In the genomic region with DNA sequence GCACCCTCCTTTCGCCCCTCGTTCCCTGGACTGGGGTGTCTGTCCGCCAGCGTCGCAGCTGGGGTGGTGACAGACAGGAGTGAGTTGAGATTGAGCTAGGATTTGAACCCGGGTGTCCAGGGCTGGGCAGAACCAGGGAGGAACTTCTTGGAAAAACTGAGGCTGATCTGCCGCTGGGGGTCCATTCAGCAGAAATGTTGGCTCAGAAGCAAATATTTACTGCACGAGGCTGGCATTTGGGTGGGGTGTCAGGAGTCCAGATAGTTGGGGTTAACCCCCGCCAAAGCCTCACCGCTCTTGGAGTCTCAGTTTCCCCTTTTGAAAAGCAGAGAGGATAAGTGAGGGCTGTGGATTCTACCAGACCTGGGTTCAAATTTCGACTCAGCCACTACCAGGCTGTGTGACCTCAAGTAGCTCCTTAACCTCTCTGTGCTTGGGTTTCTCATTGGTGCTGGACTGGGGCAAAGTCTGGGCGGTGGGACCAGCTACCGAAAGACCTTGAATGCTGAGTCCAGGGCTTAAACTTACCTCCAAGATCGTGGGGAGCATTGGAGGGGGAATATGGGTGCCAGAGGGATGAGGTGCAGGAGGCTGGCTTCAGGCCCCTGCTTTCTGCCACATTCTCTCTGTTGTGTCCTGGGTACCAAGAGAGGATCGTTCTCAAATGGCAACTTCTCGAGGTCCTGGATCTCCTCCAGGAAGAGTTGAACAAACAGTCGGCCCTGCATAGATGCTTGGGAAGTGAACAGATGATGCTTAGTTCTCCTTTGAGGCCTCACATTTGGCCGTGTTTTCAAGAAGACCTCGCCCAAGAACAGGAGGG, we compare ENCODE assay signal across 8 cellular contexts. TPM values are rescaled to one million over a fixed set of nuclear protein-coding genes. Genes with fewer than 3 reads are reported as not detected.
DNase-seq lines count a peak whose midpoint lies in the region; TF ChIP-seq lines count a peak whose summit lies in the region.

No MANE protein-coding gene starts in this region.

- H4K5ac ChIP-seq in H9 (ENCODE audit: insufficient read length, low read depth, low read length): no peak overlapping the region

- no peak overlapping the region for H2BK120ac ChIP-seq in H9 (ENCODE audit: low read depth, low read length, poor library complexity, severe bottlenecking)

- H3K23ac ChIP-seq in H9 (ENCODE audit: insufficient read length, low read depth, low read length): no peak overlapping the region

- H3K4me2 ChIP-seq in H9 (ENCODE audit: insufficient read depth, insufficient read length, low read length): peak overlapping the region; percentile 39
- peak overlapping the region; percentile 95 for H3K4me2 ChIP-seq in hepatocyte
- H3K4me2 ChIP-seq in smooth muscle cell: peak overlapping the region; percentile 96

- no peak overlapping the region for H3K18ac ChIP-seq in H9 (ENCODE audit: insufficient read length, low read depth, low read length)

- no peaks in the 10 kb centered on the region for H3K79me1 ChIP-seq in H9 (ENCODE audit: insufficient read depth, low read depth, low read length, poor library complexity, severe bottlenecking)

- H3K27ac ChIP-seq in H9 (ENCODE audit: insufficient read length, low read depth, low read length): no peak overlapping the region
- peak overlapping the region; percentile 50 for H3K27ac ChIP-seq in hepatocyte
- no peak overlapping the region for H3K27ac ChIP-seq in smooth muscle cell (ENCODE audit: low read depth)

- TF ChIP-seq CTCF in H9 (conservative IDR thresholded peaks at IDR 0.05): no peak
- no peak for TF ChIP-seq CTCF in hepatocyte (IDR thresholded peaks at IDR 0.05; ENCODE audit: poor library complexity)
- TF ChIP-seq CTCF in smooth muscle cell (IDR thresholded peaks at IDR 0.05; ENCODE audit: borderline replicate concordance, insufficient read depth, poor library complexity, severe bottlenecking): no peak

- H3K27ac Mint-ChIP-seq in H9: peak overlapping the region in 1 of 3 experiments; percentile 77; a peak in 2 of 7 replicates
- H3K27ac Mint-ChIP-seq in activated CD4-positive, alpha-beta memory T cell treated with anti-CD3 and anti-CD28 coated beads, Interleukin-2, amount 10 ng/mL, durations not matched to agents 7 days and 5 days: peak overlapping the region; percentile 90

- POLR2A ChIA-PET in activated CD4-positive, alpha-beta memory T cell treated with anti-CD3 and anti-CD28 coated beads, Interleukin-2, amount 10 ng/mL, durations not matched to agents 7 days and 5 days (lab: Charles Lee): interaction anchor here (0.6 to 3.2 kb wide), 13 partner anchors 10 to 163 kb away, joined by 3 to 28 read pairs (median 4); partner anchors contain the start of genes IL12RB1, JUND, MAST3 and PIK3R2

- no peak overlapping the region for H2BK15ac ChIP-seq in H9 (ENCODE audit: low read depth, low read length)

- no peak overlapping the region for H3K9ac ChIP-seq in H9 (ENCODE audit: extremely low read depth, insufficient read length, low read length)
- H3K9ac ChIP-seq in smooth muscle cell (ENCODE audit: low read depth): peak overlapping the region; percentile 74

- no peak overlapping the region for H3K14ac ChIP-seq in H9 (ENCODE audit: insufficient read depth, low read length)

- H3K4me1 ChIP-seq in H9 (ENCODE audit: insufficient read depth, low read length) (no peaks in the 10 kb centered on the region; the same call in 1 of the 2 replicates), hepatocyte (ENCODE audit: insufficient read depth) (peaks cover 12% of the 10 kb centered on the region), smooth muscle cell (ENCODE audit: low read depth) (peaks cover 6% of the 10 kb centered on the region)

- DNase-seq in H9: no peak
- no peak for DNase-seq in activated CD4-positive, alpha-beta memory T cell treated with anti-CD3 and anti-CD28 coated beads, Interleukin-2, amount 10 ng/mL, durations not matched to agents 7 days and 5 days
- no peak for DNase-seq in hepatocyte (ENCODE audit: low spot score)
- DNase-seq in smooth muscle cell (lab: John Stamatoyannopoulos, UW; ENCODE audit: unreplicated experiment): no peak
- no peak for DNase-seq in NCI-H526 (lab: John Stamatoyannopoulos, UW)
- DNase-seq in SHP77 (lab: John Stamatoyannopoulos, UW): no peak
- no peak for DNase-seq in retina
- DNase-seq in mucosa of gallbladder (ENCODE audit: low spot score): no peak

- peaks cover 3% of the 10 kb centered on the region for H3F3A ChIP-seq in smooth muscle cell (ENCODE audit: low read depth)

- H3K36me3 ChIP-seq in hepatocyte (replicated peaks; ENCODE audit: insufficient read depth, low read depth): no peaks in the 10 kb centered on the region
- H3K36me3 ChIP-seq in smooth muscle cell (ENCODE audit: low read depth): no peaks in the 10 kb centered on the region

- peaks cover 3% of the 10 kb centered on the region for H3K23me2 ChIP-seq in H9 (ENCODE audit: insufficient read length, low read depth, low read length, poor library complexity, severe bottlenecking)

- no peak overlapping the region for H3T11ph ChIP-seq in H9 (ENCODE audit: low read length)

- no peak overlapping the region for H2BK20ac ChIP-seq in H9 (ENCODE audit: low read depth, low read length, poor library complexity, severe bottlenecking)

- peaks cover 24 to 29% of the 10 kb centered on the region in 2 experiments for H3K4me1 Mint-ChIP-seq in H9
- peaks cover 39% of the 10 kb centered on the region for H3K4me1 Mint-ChIP-seq in activated CD4-positive, alpha-beta memory T cell treated with anti-CD3 and anti-CD28 coated beads, Interleukin-2, amount 10 ng/mL, durations not matched to agents 7 days and 5 days

- no peak overlapping the region for H3K4ac ChIP-seq in H9 (ENCODE audit: low read depth, low read length)

- peaks cover 4% of the 10 kb centered on the region; the same call in 1 of the 2 replicates for H3K27me3 Mint-ChIP-seq in H9 (ENCODE audit: low read depth)
- no peaks in the 10 kb centered on the region for H3K27me3 Mint-ChIP-seq in activated CD4-positive, alpha-beta memory T cell treated with anti-CD3 and anti-CD28 coated beads, Interleukin-2, amount 10 ng/mL, durations not matched to agents 7 days and 5 days

- H3K36me3 Mint-ChIP-seq in H9 (ENCODE audit: insufficient read depth in 1 of 3, low read depth in 3 of 3): peaks cover 1 to 4% (median 3%) of the 10 kb centered on the region in 3 experiments; a peak in 5 of 7 replicates
- H3K36me3 Mint-ChIP-seq in activated CD4-positive, alpha-beta memory T cell treated with anti-CD3 and anti-CD28 coated beads, Interleukin-2, amount 10 ng/mL, durations not matched to agents 7 days and 5 days (ENCODE audit: low read depth): peaks cover 16% of the 10 kb centered on the region

- no peaks in the 10 kb centered on the region for H3K9me3 ChIP-seq in H9 (ENCODE audit: control insufficient read depth, low read depth, low read length)
- no peaks in the 10 kb centered on the region for H3K9me3 ChIP-seq in hepatocyte (ENCODE audit: low read depth)
- H3K9me3 ChIP-seq in smooth muscle cell (replicated peaks; ENCODE audit: low read depth): no peaks in the 10 kb centered on the region

- peaks cover 4% of the 10 kb centered on the region for H4K20me1 ChIP-seq in H9 (ENCODE audit: control insufficient read depth, insufficient read depth, insufficient read length)
- peaks cover 14% of the 10 kb centered on the region for H4K20me1 ChIP-seq in hepatocyte (ENCODE audit: insufficient read depth, poor library complexity, severe bottlenecking)
- peaks cover 13% of the 10 kb centered on the region for H4K20me1 ChIP-seq in smooth muscle cell (ENCODE audit: low read depth)

- no CpG with 5 or more reads among the region's 19 CpGs for WGBS in H9 (ENCODE audit: extremely low coverage, insufficient read length, low lambda C conversion rate)
- 49% methylated on average over 19 of the region's 19 CpGs for WGBS in hepatocyte (ENCODE audit: low lambda C conversion rate, missing lambda C conversion rate)
- WGBS in smooth muscle cell (ENCODE audit: low lambda C conversion rate): 58% methylated on average over 19 of the region's 19 CpGs

- H2AFZ ChIP-seq in H9 (ENCODE audit: low read length): no peak overlapping the region
- H2AFZ ChIP-seq in hepatocyte: peak overlapping the region; percentile 67
- peak overlapping the region; percentile 86 for H2AFZ ChIP-seq in smooth muscle cell (ENCODE audit: low read depth)

- no peak overlapping the region for H3K56ac ChIP-seq in H9 (ENCODE audit: insufficient read length, low read depth, low read length)

- H3K79me2 ChIP-seq in H9 (ENCODE audit: insufficient read depth, low read length) (no peaks in the 10 kb centered on the region), hepatocyte (peaks cover 7% of the 10 kb centered on the region), smooth muscle cell (ENCODE audit: low read depth) (no peaks in the 10 kb centered on the region)

- H3K4me3 ChIP-seq in hepatocyte (peak overlapping the region; percentile 81), smooth muscle cell (peak overlapping the region; percentile 88)

- H2BK12ac ChIP-seq in H9 (ENCODE audit: insufficient read length, low read depth, low read length): no peak overlapping the region

- no peaks in the 10 kb centered on the region for H3K9me2 ChIP-seq in hepatocyte (replicated peaks; ENCODE audit: insufficient read depth)

- no peak overlapping the region for H4K8ac ChIP-seq in H9 (replicated peaks; ENCODE audit: insufficient read length, low read depth, low read length)

- no peaks in the 10 kb centered on the region; a peak in 1 of 5 replicates for H3K9me3 Mint-ChIP-seq in H9
- H3K9me3 Mint-ChIP-seq in activated CD4-positive, alpha-beta memory T cell treated with anti-CD3 and anti-CD28 coated beads, Interleukin-2, amount 10 ng/mL, durations not matched to agents 7 days and 5 days: no peaks in the 10 kb centered on the region

- H2BK5ac ChIP-seq in H9 (ENCODE audit: insufficient read length, low read length): no peak overlapping the region

- H3K27me3 ChIP-seq in H9 (ENCODE audit: insufficient read depth, low read length) (no peaks in the 10 kb centered on the region), hepatocyte (no peaks in the 10 kb centered on the region), smooth muscle cell (ENCODE audit: low read depth) (no peaks in the 10 kb centered on the region)

- no peak overlapping the region for H2AK5ac ChIP-seq in H9 (ENCODE audit: insufficient read length, low read length)

- CTCF ChIA-PET in activated CD4-positive, alpha-beta memory T cell treated with anti-CD3 and anti-CD28 coated beads, Interleukin-2, amount 10 ng/mL, durations not matched to agents 7 days and 5 days (lab: Charles Lee): interaction anchor here (0.9 to 2.8 kb wide), 9 partner anchors 9 to 161 kb away, joined by 3 to 12 read pairs (median 3); partner anchors contain the start of gene PIK3R2

- no peak overlapping the region for H4K91ac ChIP-seq in H9 (ENCODE audit: insufficient read length, low read depth, low read length)

- peak overlapping the region; percentile 77 to 88 for H3K4me3 Mint-ChIP-seq in H9
- H3K4me3 Mint-ChIP-seq in activated CD4-positive, alpha-beta memory T cell treated with anti-CD3 and anti-CD28 coated beads, Interleukin-2, amount 10 ng/mL, durations not matched to agents 7 days and 5 days: peak overlapping the region; percentile 79

RNA-seq across cellular contexts. Expression of gene MAST3, which starts 21.1 kb away (rescaled TPM):
- total RNA-seq in H9 (2021) (9.6 and 10.4 TPM in 2 replicates), hepatocyte (5.5 and 9.7 TPM in 2 replicates), smooth muscle cell (3.6 and 4.3 TPM in 2 replicates), mucosa of gallbladder (24.5 TPM)
- total RNA-seq in activated CD4-positive, alpha-beta memory T cell treated with anti-CD3 and anti-CD28 coated beads, Interleukin-2, amount 10 ng/mL, durations not matched to agents 7 days and 5 days: 10 to 100 TPM; 29.2 to 29.9 TPM
- polyA plus RNA-seq in hepatocyte (10.3 and 11.1 TPM in 2 replicates), smooth muscle cell (4.3 and 10.3 TPM in 2 replicates)

RNA-seq across cellular contexts. Expression of gene IL12RB1, which starts 31.9 kb away (rescaled TPM):
- total RNA-seq in H9 (2021) (not detected in 2 replicates), hepatocyte (not detected in 2 replicates), smooth muscle cell (not detected in 2 replicates), mucosa of gallbladder (3.1 TPM)
- 10 to 100 TPM; 66.1 to 70.6 TPM for total RNA-seq in activated CD4-positive, alpha-beta memory T cell treated with anti-CD3 and anti-CD28 coated beads, Interleukin-2, amount 10 ng/mL, durations not matched to agents 7 days and 5 days
- polyA plus RNA-seq in hepatocyte (not detected in 2 replicates), smooth muscle cell (not detected in 2 replicates)

RNA-seq across cellular contexts. Expression of gene PIK3R2, which starts 34.3 kb away (rescaled TPM):
- total RNA-seq in H9 (2021) (42.8 and 45.1 TPM in 2 replicates), hepatocyte (29.9 and 38.7 TPM in 2 replicates), smooth muscle cell (22.2 and 22.9 TPM in 2 replicates), mucosa of gallbladder (74.2 TPM)
- 10 to 100 TPM; 10.9 to 11.3 TPM for total RNA-seq in activated CD4-positive, alpha-beta memory T cell treated with anti-CD3 and anti-CD28 coated beads, Interleukin-2, amount 10 ng/mL, durations not matched to agents 7 days and 5 days
- polyA plus RNA-seq in hepatocyte (49.5 and 52.2 TPM in 2 replicates), smooth muscle cell (37.1 and 50.1 TPM in 2 replicates)

RNA-seq across cellular contexts. Expression of gene IFI30, which starts 55.0 kb away (rescaled TPM):
- total RNA-seq in H9 (2021): 23.6 and 28.0 TPM in 2 replicates
- total RNA-seq in activated CD4-positive, alpha-beta memory T cell treated with anti-CD3 and anti-CD28 coated beads, Interleukin-2, amount 10 ng/mL, durations not matched to agents 7 days and 5 days: 10 to 100 TPM; 48.0 to 55.6 TPM
- 95.7 and 133 TPM in 2 replicates for total RNA-seq in hepatocyte
- 129 and 170 TPM in 2 replicates for polyA plus RNA-seq in hepatocyte
- 0.67 and 2.9 TPM in 2 replicates for total RNA-seq in smooth muscle cell
- 0.64 and 0.87 TPM in 2 replicates for polyA plus RNA-seq in smooth muscle cell
- 44.7 TPM for total RNA-seq in mucosa of gallbladder

Comparison
In these comparisons a context has a peak if more than half of its experiments do, and no peak if none do; other contexts are left out.
1. H3K4me2 ChIP-seq: peak in every context shown above with its lines; median percentile 96 in smooth muscle cell; 95 in hepatocyte; 39 in H9.
2. RNA of gene IL12RB1, which starts 31.9 kb away (total RNA-seq): 66.1 to 70.6 TPM in activated CD4-positive, alpha-beta memory T cell treated with anti-CD3 and anti-CD28 coated beads, Interleukin-2, amount 10 ng/mL, durations not matched to agents 7 days and 5 days; 3.1 TPM in mucosa of gallbladder (single experiment), not detected in H9, not detected in hepatocyte and not detected in smooth muscle cell; every median in the first group is over 10 times any median in the second.